In genomic region chr12:79590751-79591150, GRCh38 we compare ENCODE assay signal across 3 cellular contexts.
TF ChIP-seq lines count a peak whose summit lies in the region.

No MANE protein-coding gene starts in this region.

TF ChIP-seq in GM23338, 12 proteins besides CTCF, POLR2A, EP300 and RAD21 (continued from another document and continues in another):
- TF ChIP-seq STAT1 (IDR thresholded peaks at IDR 0.05; ENCODE audit: unreplicated experiment), result no peak
- TF ChIP-seq ZNF331 (CRISPR knock-in tag; IDR thresholded peaks at IDR 0.05; ENCODE audit: low read depth), result no peak
- no peak for TF ChIP-seq ZNF114 (CRISPR knock-in tag; IDR thresholded peaks at IDR 0.05)
- TF ChIP-seq ETS1 (IDR thresholded peaks at IDR 0.05), result no peak
- no peak for TF ChIP-seq NANOG (IDR thresholded peaks at IDR 0.05; ENCODE audit: borderline replicate concordance)

TF ChIP-seq in IMR-90, 13 proteins besides CTCF, POLR2A, EP300 and RAD21 (continued from another document):
- TF ChIP-seq, protein P1, sequence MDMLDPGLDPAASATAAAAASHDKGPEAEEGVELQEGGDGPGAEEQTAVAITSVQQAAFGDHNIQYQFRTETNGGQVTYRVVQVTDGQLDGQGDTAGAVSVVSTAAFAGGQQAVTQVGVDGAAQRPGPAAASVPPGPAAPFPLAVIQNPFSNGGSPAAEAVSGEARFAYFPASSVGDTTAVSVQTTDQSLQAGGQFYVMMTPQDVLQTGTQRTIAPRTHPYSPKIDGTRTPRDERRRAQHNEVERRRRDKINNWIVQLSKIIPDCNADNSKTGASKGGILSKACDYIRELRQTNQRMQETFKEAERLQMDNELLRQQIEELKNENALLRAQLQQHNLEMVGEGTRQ (IDR thresholded peaks at IDR 0.05; ENCODE audit: low read depth, low read length), result no peak
- no peak for TF ChIP-seq CEBPB (IDR thresholded peaks at IDR 0.05; ENCODE audit: low read depth, low read length)
- no peak for TF ChIP-seq BHLHE40 (IDR thresholded peaks at IDR 0.05; ENCODE audit: low read depth, low read length)
- no peak for TF ChIP-seq SMC3 (IDR thresholded peaks at IDR 0.05; ENCODE audit: low read depth, low read length)
- TF ChIP-seq RCOR1 (IDR thresholded peaks at IDR 0.05; ENCODE audit: insufficient replicate concordance, low read length), result no peak
- TF ChIP-seq FOS (IDR thresholded peaks at IDR 0.05; ENCODE audit: low read depth, low read length), result no peak
- TF ChIP-seq NFE2L2 (IDR thresholded peaks at IDR 0.05; ENCODE audit: low read depth, low read length), result no peak
- no peak for TF ChIP-seq CHD1 (IDR thresholded peaks at IDR 0.05; ENCODE audit: low read depth, low read length)
- no peak for TF ChIP-seq MAZ (IDR thresholded peaks at IDR 0.05; ENCODE audit: borderline replicate concordance, low read depth, low read length)
- no peak for TF ChIP-seq MAFK (IDR thresholded peaks at IDR 0.05; ENCODE audit: low read depth, low read length)
- TF ChIP-seq RFX5 (IDR thresholded peaks at IDR 0.05; ENCODE audit: low read depth, low read length), result no peak
- TF ChIP-seq, protein P2, sequence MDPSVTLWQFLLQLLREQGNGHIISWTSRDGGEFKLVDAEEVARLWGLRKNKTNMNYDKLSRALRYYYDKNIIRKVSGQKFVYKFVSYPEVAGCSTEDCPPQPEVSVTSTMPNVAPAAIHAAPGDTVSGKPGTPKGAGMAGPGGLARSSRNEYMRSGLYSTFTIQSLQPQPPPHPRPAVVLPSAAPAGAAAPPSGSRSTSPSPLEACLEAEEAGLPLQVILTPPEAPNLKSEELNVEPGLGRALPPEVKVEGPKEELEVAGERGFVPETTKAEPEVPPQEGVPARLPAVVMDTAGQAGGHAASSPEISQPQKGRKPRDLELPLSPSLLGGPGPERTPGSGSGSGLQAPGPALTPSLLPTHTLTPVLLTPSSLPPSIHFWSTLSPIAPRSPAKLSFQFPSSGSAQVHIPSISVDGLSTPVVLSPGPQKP (IDR thresholded peaks at IDR 0.05; ENCODE audit: borderline replicate concordance, low read depth, low read length), result no peak

TF ChIP-seq in WTC11, 78 proteins besides CTCF, POLR2A, EP300 and RAD21 (continued from another document):
- TF ChIP-seq, protein P3, sequence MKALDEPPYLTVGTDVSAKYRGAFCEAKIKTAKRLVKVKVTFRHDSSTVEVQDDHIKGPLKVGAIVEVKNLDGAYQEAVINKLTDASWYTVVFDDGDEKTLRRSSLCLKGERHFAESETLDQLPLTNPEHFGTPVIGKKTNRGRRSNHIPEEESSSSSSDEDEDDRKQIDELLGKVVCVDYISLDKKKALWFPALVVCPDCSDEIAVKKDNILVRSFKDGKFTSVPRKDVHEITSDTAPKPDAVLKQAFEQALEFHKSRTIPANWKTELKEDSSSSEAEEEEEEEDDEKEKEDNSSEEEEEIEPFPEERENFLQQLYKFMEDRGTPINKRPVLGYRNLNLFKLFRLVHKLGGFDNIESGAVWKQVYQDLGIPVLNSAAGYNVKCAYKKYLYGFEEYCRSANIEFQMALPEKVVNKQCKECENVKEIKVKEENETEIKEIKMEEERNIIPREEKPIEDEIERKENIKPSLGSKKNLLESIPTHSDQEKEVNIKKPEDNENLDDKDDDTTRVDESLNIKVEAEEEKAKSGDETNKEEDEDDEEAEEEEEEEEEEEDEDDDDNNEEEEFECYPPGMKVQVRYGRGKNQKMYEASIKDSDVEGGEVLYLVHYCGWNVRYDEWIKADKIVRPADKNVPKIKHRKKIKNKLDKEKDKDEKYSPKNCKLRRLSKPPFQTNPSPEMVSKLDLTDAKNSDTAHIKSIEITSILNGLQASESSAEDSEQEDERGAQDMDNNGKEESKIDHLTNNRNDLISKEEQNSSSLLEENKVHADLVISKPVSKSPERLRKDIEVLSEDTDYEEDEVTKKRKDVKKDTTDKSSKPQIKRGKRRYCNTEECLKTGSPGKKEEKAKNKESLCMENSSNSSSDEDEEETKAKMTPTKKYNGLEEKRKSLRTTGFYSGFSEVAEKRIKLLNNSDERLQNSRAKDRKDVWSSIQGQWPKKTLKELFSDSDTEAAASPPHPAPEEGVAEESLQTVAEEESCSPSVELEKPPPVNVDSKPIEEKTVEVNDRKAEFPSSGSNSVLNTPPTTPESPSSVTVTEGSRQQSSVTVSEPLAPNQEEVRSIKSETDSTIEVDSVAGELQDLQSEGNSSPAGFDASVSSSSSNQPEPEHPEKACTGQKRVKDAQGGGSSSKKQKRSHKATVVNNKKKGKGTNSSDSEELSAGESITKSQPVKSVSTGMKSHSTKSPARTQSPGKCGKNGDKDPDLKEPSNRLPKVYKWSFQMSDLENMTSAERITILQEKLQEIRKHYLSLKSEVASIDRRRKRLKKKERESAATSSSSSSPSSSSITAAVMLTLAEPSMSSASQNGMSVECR (CRISPR knock-in tag; IDR thresholded peaks at IDR 0.05; ENCODE audit: borderline replicate concordance), result no peak
- TF ChIP-seq TEAD4 (CRISPR knock-in tag; IDR thresholded peaks at IDR 0.05) (no peak), MYBL2 (CRISPR knock-in tag; IDR thresholded peaks at IDR 0.05) (no peak), ZNF317 (CRISPR knock-in tag; IDR thresholded peaks at IDR 0.05; ENCODE audit: borderline replicate concordance, low read depth) (no peak), ZNF219 (CRISPR knock-in tag; IDR thresholded peaks at IDR 0.05; ENCODE audit: borderline replicate concordance) (no peak), JAZF1 (CRISPR knock-in tag; IDR thresholded peaks at IDR 0.05) (no peak), ATF1 (CRISPR knock-in tag; IDR thresholded peaks at IDR 0.05) (no peak), GRHL2 (CRISPR knock-in tag; IDR thresholded peaks at IDR 0.05; ENCODE audit: insufficient replicate concordance, severe bottlenecking) (no peak), GABPB1 (CRISPR knock-in tag; IDR thresholded peaks at IDR 0.05) (no peak)
- TF ChIP-seq, protein P1 (CRISPR knock-in tag; IDR thresholded peaks at IDR 0.05), result no peak
- TF ChIP-seq, protein P4, sequence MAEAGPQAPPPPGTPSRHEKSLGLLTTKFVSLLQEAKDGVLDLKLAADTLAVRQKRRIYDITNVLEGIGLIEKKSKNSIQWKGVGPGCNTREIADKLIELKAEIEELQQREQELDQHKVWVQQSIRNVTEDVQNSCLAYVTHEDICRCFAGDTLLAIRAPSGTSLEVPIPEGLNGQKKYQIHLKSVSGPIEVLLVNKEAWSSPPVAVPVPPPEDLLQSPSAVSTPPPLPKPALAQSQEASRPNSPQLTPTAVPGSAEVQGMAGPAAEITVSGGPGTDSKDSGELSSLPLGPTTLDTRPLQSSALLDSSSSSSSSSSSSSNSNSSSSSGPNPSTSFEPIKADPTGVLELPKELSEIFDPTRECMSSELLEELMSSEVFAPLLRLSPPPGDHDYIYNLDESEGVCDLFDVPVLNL (CRISPR knock-in tag; IDR thresholded peaks at IDR 0.05; ENCODE audit: borderline replicate concordance, low read depth), result no peak
